In genomic region chr10:96789571-96790108, GRCh38 we compare ENCODE assay signal across 10 cellular contexts. TPM values are rescaled to one million over a fixed set of nuclear protein-coding genes. Genes with fewer than 3 reads are reported as not detected.
DNase-seq lines count a peak whose midpoint lies in the region; ATAC-seq and TF ChIP-seq lines count a peak whose summit lies in the region.
"Had no signal": no experiment of that assay in that cellular context is flagged by ENCODE, and none has a peak within 500 bp of the region (broad histone marks: within the 10 kb centered on the region; RNA-seq: fewer than 3 reads in every experiment).

No MANE protein-coding gene starts in this region.

- no peak for TF ChIP-seq POLR2A in gastrocnemius medialis (IDR thresholded peaks at IDR 0.05)

- H3K4me3 ChIP-seq in GM12864 (ENCODE audit: low read depth, low read length) (no peak overlapping the region), fibroblast of mammary gland (ENCODE audit: control insufficient read depth, low read depth, low read length) (no peak overlapping the region), gastrocnemius medialis (no peak overlapping the region)
- H3K4me3 ChIP-seq: sigmoid colon had no signal

- ATAC-seq in GM21423 (IDR thresholded peaks at IDR 0.05; ENCODE audit: unreplicated experiment) (peak; percentile 85), gastrocnemius medialis (no peak), foreskin keratinocyte (no peak)

- H3K4me1 ChIP-seq in gastrocnemius medialis (no peaks in the 10 kb centered on the region), foreskin keratinocyte (no peaks in the 10 kb centered on the region)
- H3K4me1 ChIP-seq: sigmoid colon had no signal

- H3K27ac ChIP-seq in gastrocnemius medialis = no peak overlapping the region
- H3K27ac ChIP-seq in foreskin keratinocyte = no peak overlapping the region
- H3K27ac ChIP-seq: sigmoid colon had no signal

- H3K9me3 ChIP-seq in gastrocnemius medialis = no peaks in the 10 kb centered on the region

- DNase-seq in GM12864 (ENCODE audit: low read depth) = peak; percentile 49
- DNase-seq in KG1 (lab: John Stamatoyannopoulos, UW) = peak; percentile 59
- DNase-seq in fibroblast of mammary gland (ENCODE audit: low read depth) = peak; percentile 48
- no peak for DNase-seq in gastrocnemius medialis
- no peak for DNase-seq in AG08395 (ENCODE audit: low spot score)
- no peak for DNase-seq in NCI-H510A treated with DMSO at 0.1 percent for 48 hours (lab: John Stamatoyannopoulos, UW)
- DNase-seq in foreskin keratinocyte = no peak
- DNase-seq: NCI-H526 treated with DMSO at 0.1 percent for 48 hours, sigmoid colon had no signal

- TF ChIP-seq CTCF in GM12864 (IDR thresholded peaks at IDR 0.05; ENCODE audit: low read depth, low read length, missing control alignments) = no peak
- TF ChIP-seq CTCF in fibroblast of mammary gland (conservative IDR thresholded peaks at IDR 0.05; ENCODE audit: control insufficient read depth, insufficient read depth, low read depth, low read length) = peak; percentile 73
- TF ChIP-seq CTCF in gastrocnemius medialis (IDR thresholded peaks at IDR 0.05 in 4 of 5, conservative IDR thresholded peaks at IDR 0.05 in 1 of 5) = no peak
- TF ChIP-seq CTCF in foreskin keratinocyte (conservative IDR thresholded peaks at IDR 0.05) = no peak

- H3K27me3 ChIP-seq in gastrocnemius medialis = no peaks in the 10 kb centered on the region
- H3K27me3 ChIP-seq in foreskin keratinocyte = peaks cover 4% of the 10 kb centered on the region
- H3K27me3 ChIP-seq: sigmoid colon had no signal

- no peaks in the 10 kb centered on the region for H3K36me3 ChIP-seq in gastrocnemius medialis
- H3K36me3 ChIP-seq: sigmoid colon had no signal

- intact Hi-C loops in gastrocnemius medialis (cut with DNase I; ENCODE audit: low total_unique reads) = no loop called here

- in situ Hi-C loops in gastrocnemius medialis (cut with MboI; ENCODE audit: low sequenced_read_pairs in 4 of 4) = no loop called here

RNA-seq across cellular contexts. Expression of gene LCOR, which starts 42.5 kb away (rescaled TPM):
- total RNA-seq in gastrocnemius medialis (10 to 100 TPM in 3 of 4 donors, 1 to 10 TPM in 1; 9.2 to 20.0 (median 14.6) TPM), foreskin keratinocyte (19.4 and 19.9 TPM in 2 replicates)
- 1.8 and 2.4 TPM in 2 replicates for polyA plus RNA-seq in foreskin keratinocyte

Comparison
In these comparisons a context has a peak if more than half of its experiments do, and no peak if none do; other contexts are left out.
1. DNase-seq: peak in GM12864 (single experiment), KG1 (single experiment) and fibroblast of mammary gland (single experiment); none in gastrocnemius medialis (0 of 2), AG08395 (single experiment), NCI-H510A treated with DMSO at 0.1 percent for 48 hours (single experiment) and foreskin keratinocyte (0 of 2).